ENCODE assay signal across 1 cellular context in the genomic region with DNA sequence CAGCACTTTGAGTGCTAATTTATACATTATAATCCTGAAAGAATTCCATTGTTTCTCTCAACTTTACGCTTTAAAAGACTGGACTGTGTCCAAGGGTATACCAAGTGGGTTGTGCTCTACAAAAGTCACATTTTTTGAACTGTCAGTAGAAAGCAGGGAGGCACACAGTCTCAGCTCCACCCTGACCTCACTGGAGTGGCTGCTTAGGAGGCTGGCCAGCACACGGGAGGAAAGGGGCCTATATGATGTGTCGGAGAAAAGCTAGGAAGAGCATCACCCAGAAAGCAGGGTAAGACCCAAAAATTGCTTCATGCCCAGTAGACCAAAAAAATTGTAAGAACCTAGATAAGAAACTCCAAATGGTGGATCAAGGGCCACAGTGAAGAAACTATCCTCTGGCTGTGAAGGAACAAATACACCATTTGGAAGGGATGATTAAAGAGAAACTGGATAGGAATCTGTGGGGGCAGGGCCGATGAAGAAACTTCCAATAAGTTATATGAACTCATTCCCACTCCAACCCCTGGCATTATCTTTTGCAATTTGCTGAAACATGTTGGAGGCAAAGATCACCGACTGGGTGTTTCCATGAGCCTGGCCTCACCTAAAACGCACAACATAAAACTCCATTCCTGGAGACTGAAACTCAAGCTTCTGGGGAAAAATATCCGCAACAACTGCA.
TF ChIP-seq lines count a peak whose summit lies in the region.

No MANE protein-coding gene starts in this region.

TF ChIP-seq in HepG2, 621 proteins besides CTCF, POLR2A, EP300 and RAD21:
- TF ChIP-seq KDM5A (IDR thresholded peaks at IDR 0.05; ENCODE audit: borderline replicate concordance, low read length) (no peak), ARNT2 (CRISPR knock-in tag; IDR thresholded peaks at IDR 0.05; ENCODE audit: low read depth) (0 out of 2 replicates have a peak, but pooled peaks have one; percentile 14)
